ENCODE assay signal across 8 cellular contexts in the genomic region with DNA sequence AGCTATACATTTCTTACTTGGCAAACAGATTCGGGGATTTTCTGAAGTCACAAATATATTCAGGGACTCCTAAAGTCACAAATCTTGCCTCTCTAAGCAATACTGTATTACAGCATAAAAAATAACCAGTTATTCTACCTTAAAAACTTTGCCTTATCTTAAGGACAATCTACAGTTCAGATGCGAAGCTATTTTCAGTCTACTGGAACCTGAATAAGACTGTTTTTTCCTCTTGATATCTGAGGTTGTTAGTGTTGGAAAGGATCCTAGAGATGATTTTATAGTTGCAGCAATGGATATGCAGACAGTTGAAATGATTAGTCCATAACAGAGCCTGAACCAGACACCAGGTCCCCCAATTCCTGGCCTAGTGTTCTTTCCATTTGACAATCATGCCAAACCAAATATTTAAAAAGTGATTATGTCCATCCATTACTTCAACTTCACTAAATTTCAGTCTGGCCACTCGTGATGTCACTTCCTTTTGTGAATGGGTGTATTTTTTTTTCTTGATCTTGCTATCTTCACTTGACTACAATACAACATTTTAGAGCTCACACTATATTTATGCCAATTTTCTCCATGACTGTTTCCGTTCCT. TPM values are rescaled to one million over a fixed set of nuclear protein-coding genes. Genes with fewer than 3 reads are reported as not detected.
DNase-seq lines count a peak whose midpoint lies in the region; ATAC-seq and TF ChIP-seq lines count a peak whose summit lies in the region.

No MANE protein-coding gene starts in this region.

- no peaks in the 10 kb centered on the region for H3K27me3 ChIP-seq in H7 (ENCODE audit: control insufficient read depth, insufficient read depth, low read length)

- no peaks in the 10 kb centered on the region for H3K36me3 ChIP-seq in OCI-LY7 (ENCODE audit: insufficient read depth, low read length)
- no peaks in the 10 kb centered on the region for H3K36me3 ChIP-seq in H7 (replicated peaks; ENCODE audit: control insufficient read depth, insufficient read depth, low read length)

- no peaks in the 10 kb centered on the region for H3K9me2 ChIP-seq in OCI-LY7 (ENCODE audit: insufficient read depth, low read length)

- H3K4me1 Mint-ChIP-seq in endothelial cell (ENCODE audit: unreplicated experiment) = peaks cover 26% of the 10 kb centered on the region

- peak overlapping the region; percentile 63 for H3K4me2 ChIP-seq in OCI-LY7 (ENCODE audit: low read length)

- intact Hi-C loops in OCI-LY7 (cut with micrococcal nuclease; ENCODE audit: unreplicated experiment) = loop anchor here (2.0 to 10.0 kb wide), 6 partner anchors 97 to 1159 kb away; partner anchors contain the start of gene MEX3B

- TSS peak; percentile 57 for BruUV-seq in OCI-LY7 (replicated peaks; lab: Mats Ljungman, UMichigan)

- DNase-seq in GM03348 (ENCODE audit: low spot score) (peak; percentile 24), OCI-LY7 (ENCODE audit: low spot score) (peak; percentile 8), endothelial cell (ENCODE audit: low spot score) (no peak), non-pigmented ciliary epithelial cell (ENCODE audit: low read depth) (peak; percentile 70), H7 (no peak)

- ATAC-seq in HG03469 (IDR thresholded peaks at IDR 0.05; ENCODE audit: unreplicated experiment) (no peak), GM18502 (IDR thresholded peaks at IDR 0.05; ENCODE audit: poor library complexity, unreplicated experiment) (no peak), GM19452 (IDR thresholded peaks at IDR 0.05; ENCODE audit: unreplicated experiment) (no peak)

- peaks cover 32% of the 10 kb centered on the region for H3K4me1 ChIP-seq in OCI-LY7 (ENCODE audit: insufficient read depth, low read length, poor library complexity, severe bottlenecking)

- no peaks in the 10 kb centered on the region for H3K9me3 Mint-ChIP-seq in endothelial cell (ENCODE audit: unreplicated experiment)

- peak overlapping the region; percentile 97 for H3K27ac Mint-ChIP-seq in endothelial cell (ENCODE audit: unreplicated experiment)

- peak overlapping the region; percentile 89 for H3K4me3 ChIP-seq in OCI-LY7 (ENCODE audit: low read depth, low read length, poor library complexity, severe bottlenecking)
- H3K4me3 ChIP-seq in H7 (ENCODE audit: insufficient read depth, low read depth, low read length) = no peak overlapping the region; the same call in 1 of the 2 replicates

- no peak overlapping the region for H2AFZ ChIP-seq in OCI-LY7 (ENCODE audit: low read length)

- H3K27ac ChIP-seq in OCI-LY7 (ENCODE audit: low read depth, low read length, poor library complexity, severe bottlenecking) = no peak overlapping the region

- peak overlapping the region; percentile 100 for H3K4me3 Mint-ChIP-seq in endothelial cell (ENCODE audit: unreplicated experiment)

- peaks cover 58% of the 10 kb centered on the region for H3K79me2 ChIP-seq in OCI-LY7 (ENCODE audit: insufficient read depth, low read depth, low read length)

- POLR2A ChIA-PET in OCI-LY7 (lab: Charles Lee) = interaction anchor here (1.0 to 1.6 kb wide), 4 partner anchors 8 to 194 kb away, joined by 3 to 6 read pairs (median 4); partner anchors contain the start of genes BTBD1 and C15orf40

- H4K20me1 ChIP-seq in OCI-LY7 (ENCODE audit: insufficient read depth, low read length) = 0 out of 2 replicates have a peak, but pooled peaks cover 6% of the 10 kb centered on the region

- peaks cover 5% of the 10 kb centered on the region for H3K36me3 Mint-ChIP-seq in endothelial cell (ENCODE audit: low read depth, unreplicated experiment)

- CTCF ChIA-PET in OCI-LY7 (lab: Charles Lee; ENCODE audit: unreplicated experiment) = interaction anchor here (0.6 kb wide), 1 partner anchor 148 kb away, joined by 3 read pairs; no protein-coding TSS in a partner anchor

- peaks cover 4% of the 10 kb centered on the region for H3K27me3 Mint-ChIP-seq in endothelial cell (ENCODE audit: unreplicated experiment)

- no peak for TF ChIP-seq CTCF in OCI-LY7 (conservative IDR thresholded peaks at IDR 0.05; ENCODE audit: low read length)
- TF ChIP-seq CTCF in endothelial cell (IDR thresholded peaks at IDR 0.05; ENCODE audit: unreplicated experiment) = no peak

- no peaks in the 10 kb centered on the region for H3K9me3 ChIP-seq in OCI-LY7 (ENCODE audit: low read length)

RNA-seq across cellular contexts. Expression of gene HDGFL3, which starts 1.8 kb away (rescaled TPM):
- 29.3 and 57.6 TPM in 2 replicates for total RNA-seq in OCI-LY7 (2014; rRNA removed; shearing (Covaris generic))
- total RNA-seq in OCI-LY7 (2022) = 74.4 and 84.8 TPM in 2 replicates
- 91.2 TPM for total RNA-seq in endothelial cell (ENCODE audit: unreplicated experiment)
- 39.0 and 68.0 TPM in 2 replicates for total RNA-seq in H7 (2014; rRNA removed; shearing (Covaris generic))

Comparison
In these comparisons a context has a peak if more than half of its experiments do, and no peak if none do; other contexts are left out.
1. DNase-seq: peak in GM03348 (single experiment), OCI-LY7 (single experiment) and non-pigmented ciliary epithelial cell (single experiment); none in endothelial cell (single experiment) and H7 (single experiment).